Comparison of ENCODE assay signal across 1 cellular context in the genomic region with DNA sequence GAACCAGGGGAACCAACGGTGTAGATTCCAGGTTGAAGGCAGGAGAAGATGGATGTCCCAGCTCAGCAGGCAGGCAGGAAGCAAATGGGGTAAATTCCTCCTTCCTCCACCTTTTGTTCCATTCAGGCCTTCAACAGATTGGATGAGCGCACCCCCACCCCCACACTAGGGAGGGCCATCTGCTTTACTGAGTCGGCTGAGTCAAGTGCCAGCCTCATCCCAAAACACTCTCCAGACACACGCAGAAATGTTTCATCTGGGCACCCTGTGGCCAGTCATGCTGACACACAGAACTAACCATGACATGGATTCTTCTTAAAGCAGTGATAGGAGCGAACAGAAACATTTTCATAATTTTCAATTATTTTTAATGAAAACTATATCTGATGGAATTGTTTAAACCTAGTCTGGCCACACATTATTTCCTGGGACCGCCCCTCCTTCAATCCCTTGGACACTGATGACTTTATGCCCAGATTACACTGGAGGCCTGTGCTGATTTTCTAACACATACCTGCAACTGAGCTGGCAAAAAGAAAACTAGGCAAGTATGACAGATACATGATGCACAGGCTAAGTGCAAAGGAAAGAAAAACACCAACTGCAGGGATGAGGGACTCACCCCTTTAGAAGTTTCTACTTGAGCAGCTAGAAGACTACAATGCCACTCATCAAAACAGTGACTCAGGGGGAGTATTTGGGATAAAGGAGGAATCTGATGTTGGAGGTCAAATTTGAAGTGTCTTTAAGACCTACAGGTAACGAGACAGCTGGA.
TF ChIP-seq lines count a peak whose summit lies in the region.

No MANE protein-coding gene starts in this region.

TF ChIP-seq in WTC11, 78 proteins besides CTCF, POLR2A, EP300 and RAD21 (continued from another document):
- TF ChIP-seq PRDM15 (CRISPR knock-in tag; IDR thresholded peaks at IDR 0.05): no peak
- TF ChIP-seq ZBTB21 (CRISPR knock-in tag; IDR thresholded peaks at IDR 0.05; ENCODE audit: borderline replicate concordance): no peak
- TF ChIP-seq, protein P1, sequence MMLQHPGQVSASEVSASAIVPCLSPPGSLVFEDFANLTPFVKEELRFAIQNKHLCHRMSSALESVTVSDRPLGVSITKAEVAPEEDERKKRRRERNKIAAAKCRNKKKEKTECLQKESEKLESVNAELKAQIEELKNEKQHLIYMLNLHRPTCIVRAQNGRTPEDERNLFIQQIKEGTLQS (CRISPR knock-in tag; conservative IDR thresholded peaks at IDR 0.05): no peak
- no peak for TF ChIP-seq ARID4B (CRISPR knock-in tag; IDR thresholded peaks at IDR 0.05; ENCODE audit: borderline replicate concordance)
- TF ChIP-seq GRHL2 (CRISPR knock-in tag; IDR thresholded peaks at IDR 0.05; ENCODE audit: insufficient replicate concordance, severe bottlenecking): no peak
- no peak for TF ChIP-seq FOXK1 (CRISPR knock-in tag; IDR thresholded peaks at IDR 0.05)
- TF ChIP-seq JUN (CRISPR knock-in tag; IDR thresholded peaks at IDR 0.05): no peak
